15 cellular contexts compared by ENCODE assay signal in the genomic region with DNA sequence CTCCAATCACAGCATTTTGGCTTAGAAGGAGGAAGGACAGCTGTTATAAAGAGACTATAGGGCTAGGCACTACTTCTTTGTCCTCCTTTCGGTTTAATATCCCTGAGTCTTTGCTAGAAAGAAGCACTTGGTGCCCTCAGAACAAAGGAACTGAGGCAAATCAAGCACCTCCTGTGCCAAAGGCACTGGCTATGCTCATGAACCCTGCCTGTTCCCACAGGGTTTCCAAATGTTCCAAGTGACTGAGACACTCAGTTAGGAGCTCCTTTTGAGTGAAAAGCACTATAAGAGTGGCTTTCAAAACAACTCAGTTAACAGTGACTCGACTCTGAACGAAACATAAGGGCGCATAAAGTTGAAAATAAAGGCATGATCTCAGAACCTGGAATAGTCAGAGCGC. TPM values are rescaled to one million over a fixed set of nuclear protein-coding genes. Genes with fewer than 3 reads are reported as not detected.
DNase-seq lines count a peak whose midpoint lies in the region; ATAC-seq and TF ChIP-seq lines count a peak whose summit lies in the region.
"Had no signal": no experiment of that assay in that cellular context is flagged by ENCODE, and none has a peak within 500 bp of the region (broad histone marks: within the 10 kb centered on the region; RNA-seq: fewer than 3 reads in every experiment).

No MANE protein-coding gene starts in this region.

- H3K36me3 Mint-ChIP-seq in dendritic cell treated with granulocyte-macrophage colony-stimulating factor and Interleukin-4, amounts not matched to agents 40 ng/mL and 50 ng/mL, for 4 days (ENCODE audit: low read depth), result peaks cover 69% of the 10 kb centered on the region

- intact Hi-C loops in Panc1 (cut with micrococcal nuclease; ENCODE audit: unreplicated experiment), result no loop called here
- intact Hi-C loops in dendritic cell treated with granulocyte-macrophage colony-stimulating factor and Interleukin-4, amounts not matched to agents 40 ng/mL and 50 ng/mL, for 4 days (cut with micrococcal nuclease), result loop anchor here (5.0 kb wide), 1 partner anchor 35 kb away; no protein-coding TSS in a partner anchor
- intact Hi-C loops in spleen (cut with DNase I; ENCODE audit: low total_unique reads), result no loop called here

- DNase-seq in activated CD4-positive, CD25-positive, alpha-beta regulatory T cell (lab: John Stamatoyannopoulos, UW), result no peak
- DNase-seq in Panc1 (ENCODE audit: low read depth, low spot score) (no peak), spleen (no peak), amygdala (lab: John Stamatoyannopoulos, UW) (no peak), cortex of kidney (lab: John Stamatoyannopoulos, UW) (no peak), nucleus accumbens (lab: John Stamatoyannopoulos, UW) (no peak)
- DNase-seq: NCI-H146, NCI-H526 treated with DMSO at 0.1 percent for 48 hours, SHP77 treated with DMSO at 0.1 percent for 48 hours had no signal

- H3K27me3 Mint-ChIP-seq in dendritic cell treated with granulocyte-macrophage colony-stimulating factor and Interleukin-4, amounts not matched to agents 40 ng/mL and 50 ng/mL, for 4 days, result no peaks in the 10 kb centered on the region

- no peaks in the 10 kb centered on the region for H3K27me3 ChIP-seq in Panc1 (ENCODE audit: control insufficient read depth, insufficient read depth, low read length)
- no peaks in the 10 kb centered on the region for H3K27me3 ChIP-seq in spleen (replicated peaks in 1 of 7)

- in situ Hi-C loops in Panc1 (cut with HindIII; ENCODE audit: low pct_unique_long_range_greater_than_20kb, low sequenced_read_pairs), result no loop called here

- H3K4me1 ChIP-seq in Panc1 (ENCODE audit: control insufficient read depth, insufficient read depth, low read length) (peaks cover 72% of the 10 kb centered on the region), spleen (peaks cover 79 to 100% (median 100%) of the 10 kb centered on the region in 6 donors)

- no peak for TF ChIP-seq POLR2A in spleen (IDR thresholded peaks at IDR 0.05)

- H3K9me3 ChIP-seq in Panc1 (ENCODE audit: control insufficient read depth, insufficient read depth, low read depth, low read length), result no peaks in the 10 kb centered on the region
- no peaks in the 10 kb centered on the region for H3K9me3 ChIP-seq in spleen

- ATAC-seq in activated CD4-positive, CD25-positive, alpha-beta regulatory T cell treated with anti-CD3 and anti-CD28 coated beads, Interleukin-2, amount 50 U/mL, for 24 hours, result peak; percentile 10 to 31
- no peak for ATAC-seq in Panc1

- H3K4me3 ChIP-seq in Panc1 (ENCODE audit: low read depth in 2 of 2, low read length in 2 of 2) (no peak overlapping the region), spleen (no peak overlapping the region)

- no peak overlapping the region for H3K4me3 Mint-ChIP-seq in dendritic cell treated with granulocyte-macrophage colony-stimulating factor and Interleukin-4, amounts not matched to agents 40 ng/mL and 50 ng/mL, for 4 days
- H3K4me3 Mint-ChIP-seq: IgD-negative memory B cell had no signal

- POLR2A ChIA-PET in Panc1 (lab: Charles Lee), result interaction anchor here (1.3 kb wide), 1 partner anchor 14 kb away, joined by 4 read pairs; no protein-coding TSS in a partner anchor

- H3K36me3 ChIP-seq in Panc1 (ENCODE audit: control insufficient read depth, insufficient read depth, low read length) (no peaks in the 10 kb centered on the region), spleen (peaks cover 0 to 35% (median 7%) of the 10 kb centered on the region in 6 donors)

- CTCF ChIA-PET in Panc1 (lab: Charles Lee), result interaction anchor here (1.3 kb wide), 1 partner anchor 56 kb away, joined by 4 read pairs; no protein-coding TSS in a partner anchor

- TF ChIP-seq CTCF in Panc1 (IDR thresholded peaks at IDR 0.05), result no peak
- no peak for TF ChIP-seq CTCF in spleen (IDR thresholded peaks at IDR 0.05 in 8 of 11, conservative IDR thresholded peaks at IDR 0.05 in 3 of 11)

- peak overlapping the region; percentile 75 for H3K27ac ChIP-seq in Panc1 (ENCODE audit: low read length)
- peak overlapping the region; percentile 36 to 97 (median 75) for H3K27ac ChIP-seq in spleen

- H3K4me1 Mint-ChIP-seq in dendritic cell treated with granulocyte-macrophage colony-stimulating factor and Interleukin-4, amounts not matched to agents 40 ng/mL and 50 ng/mL, for 4 days (ENCODE audit: low read depth), result peaks cover 89% of the 10 kb centered on the region

- H3K9me3 Mint-ChIP-seq in dendritic cell treated with granulocyte-macrophage colony-stimulating factor and Interleukin-4, amounts not matched to agents 40 ng/mL and 50 ng/mL, for 4 days, result no peaks in the 10 kb centered on the region
- H3K9me3 Mint-ChIP-seq: IgD-negative memory B cell had no signal

- peak overlapping the region; percentile 68 for H3K27ac Mint-ChIP-seq in dendritic cell treated with granulocyte-macrophage colony-stimulating factor and Interleukin-4, amounts not matched to agents 40 ng/mL and 50 ng/mL, for 4 days
- H3K27ac Mint-ChIP-seq: IgD-negative memory B cell had no signal

- BruUV-seq in Panc1 (replicated peaks; lab: Mats Ljungman, UMichigan), result no TSS peak

- 80 to 85% (median 82%) methylated on average over 5 of the region's 5 CpGs for WGBS in spleen, 5 donors

RNA-seq across cellular contexts. Expression of gene TBC1D2B, which starts 25.0 kb away (rescaled TPM):
- total RNA-seq in Panc1 (2021; ENCODE audit: unreplicated experiment) (59.3 TPM), spleen (100 to 1,000 TPM in 5 of 7 donors, 10 to 100 TPM in 2; 88.7 to 131 (median 106) TPM)
- polyA plus RNA-seq in Panc1 (2012; ENCODE audit: insufficient read length), result 45.7 TPM
- 10 to 100 TPM in 2 of 3 donors, 1 to 10 TPM in 1; 9.4 to 19.4 (median 10.0) TPM for polyA plus RNA-seq in spleen

RNA-seq across cellular contexts. Expression of gene SH2D7, which starts 39.8 kb away (rescaled TPM):
- total RNA-seq in Panc1 (2021; ENCODE audit: unreplicated experiment) (not detected), spleen (not detected)
- polyA plus RNA-seq in Panc1 (2012; ENCODE audit: insufficient read length), result 0.38 TPM
- polyA plus RNA-seq in spleen, result not detected
- total RNA-seq: dermis blood vessel endothelial cell, urinary bladder had no signal
- polyA plus RNA-seq: IgD-negative memory B cell, keratinocyte, urinary bladder had no signal
